4 cellular contexts compared by ENCODE assay signal in genomic region chr11:113946162-113946561, GRCh38. TPM values are rescaled to one million over a fixed set of nuclear protein-coding genes. Genes with fewer than 3 reads are reported as not detected.
"Had no signal": no experiment of that assay in that cellular context is flagged by ENCODE, and none has a peak within 500 bp of the region (broad histone marks: within the 10 kb centered on the region; RNA-seq: fewer than 3 reads in every experiment).

No MANE protein-coding gene starts in this region.

RNA-seq across cellular contexts. Expression of gene HTR3A, which starts 28.7 kb away (rescaled TPM):
- total RNA-seq: LHCN-M2, M059J, MCF 10A, NCI-H460 had no signal

RNA-seq across cellular contexts. Expression of gene HTR3B, which starts 41.6 kb away (rescaled TPM):
- total RNA-seq: LHCN-M2, M059J, MCF 10A, NCI-H460 had no signal
